1 cellular context compared by ENCODE assay signal in genomic region chr1:101122452-101123166, GRCh38.
TF ChIP-seq lines count a peak whose summit lies in the region.

No MANE protein-coding gene starts in this region.

TF ChIP-seq in HepG2, 621 proteins besides CTCF, POLR2A, EP300 and RAD21 (continued from another document):
- TF ChIP-seq ZHX2 (IDR thresholded peaks at IDR 0.05; ENCODE audit: low read depth) (no peak), ZHX2 (CRISPR knock-in tag; IDR thresholded peaks at IDR 0.05; ENCODE audit: borderline replicate concordance) (no peak), MEF2D (CRISPR knock-in tag; IDR thresholded peaks at IDR 0.05) (no peak), ZNF205 (CRISPR knock-in tag; IDR thresholded peaks at IDR 0.05) (no peak), FOXO1 (CRISPR knock-in tag; IDR thresholded peaks at IDR 0.05) (no peak), HMGXB4 (CRISPR knock-in tag; IDR thresholded peaks at IDR 0.05; ENCODE audit: borderline replicate concordance in 1 of 2, low read depth in 1 of 2) (no peak), ZNF317 (CRISPR knock-in tag; IDR thresholded peaks at IDR 0.05) (no peak), TCF7L2 (IDR thresholded peaks at IDR 0.05; ENCODE audit: low read depth, low read length) (no peak)
TF ChIP-seq in HepG2: peak in this region for 0.
